ENCODE assay signal across 7 cellular contexts in the genomic region with DNA sequence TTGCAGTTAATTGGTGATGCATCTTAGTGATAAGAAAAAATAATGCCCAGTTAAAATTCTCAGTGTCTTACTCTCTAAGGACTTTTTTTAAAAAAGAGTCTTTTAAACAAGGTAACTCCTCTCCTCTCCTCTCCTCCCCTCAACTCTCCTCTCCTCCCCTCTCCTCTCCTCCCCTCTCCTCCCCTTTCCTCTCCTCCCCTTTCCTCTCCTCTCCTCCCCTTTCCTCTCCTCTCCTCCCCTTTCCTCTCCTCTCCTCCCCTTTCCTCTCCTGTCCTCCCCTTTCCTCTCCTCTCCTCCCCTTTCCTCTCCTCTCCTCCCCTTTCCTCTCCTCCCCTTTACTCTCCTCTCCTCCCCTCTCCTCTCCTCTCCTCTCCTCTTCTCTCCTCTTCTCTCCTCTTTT.
"Had no signal": no experiment of that assay in that cellular context is flagged by ENCODE, and none has a peak within 500 bp of the region (broad histone marks: within the 10 kb centered on the region; RNA-seq: fewer than 3 reads in every experiment).

No MANE protein-coding gene starts in this region.

- H3K4me1 Mint-ChIP-seq: IgD-negative memory B cell had no signal

- H3K27me3 Mint-ChIP-seq: IgD-negative memory B cell had no signal

- DNase-seq: IMR-90, KBM-7, KG1 had no signal

- H3K27ac Mint-ChIP-seq: IgD-negative memory B cell had no signal

- H3K27ac ChIP-seq: HL-60, KMS-11 had no signal

- FAIRE-seq: HTR-8/SVneo had no signal

- H3K4me2 ChIP-seq: KMS-11 had no signal

- H3K9ac ChIP-seq: KMS-11 had no signal

- H3K4me3 Mint-ChIP-seq: IgD-negative memory B cell had no signal

- H3K36me3 Mint-ChIP-seq: IgD-negative memory B cell had no signal
